ENCODE assay signal across 1 cellular context in the genomic region with DNA sequence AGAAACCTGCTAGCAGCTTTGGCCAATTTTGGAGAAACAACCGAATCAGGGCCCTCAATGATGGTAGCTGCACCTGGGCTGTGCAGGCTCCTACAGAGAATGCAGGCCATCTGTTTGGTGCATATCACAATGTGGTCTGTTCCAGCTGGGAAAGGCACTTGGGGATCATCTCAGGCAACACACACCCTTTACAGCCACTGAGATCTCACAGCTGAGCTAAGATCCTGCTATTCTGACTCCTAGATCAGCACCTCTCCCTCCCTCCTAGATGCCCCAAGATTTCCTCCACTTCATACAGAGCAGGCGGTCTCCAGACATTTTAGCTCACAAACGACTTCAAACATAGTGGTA.
TF ChIP-seq lines count a peak whose summit lies in the region.

No MANE protein-coding gene starts in this region.

TF ChIP-seq in HepG2, 621 proteins besides CTCF, POLR2A, EP300 and RAD21 (continued from another document):
- TF ChIP-seq LRRFIP1 (CRISPR knock-in tag; conservative IDR thresholded peaks at IDR 0.05) (no peak), RFXAP (CRISPR knock-in tag; IDR thresholded peaks at IDR 0.05; ENCODE audit: borderline replicate concordance) (no peak), ZNF782 (CRISPR knock-in tag; IDR thresholded peaks at IDR 0.05; ENCODE audit: borderline replicate concordance) (no peak)
